In genomic region chr5:134133995-134134541, GRCh38 we compare ENCODE assay signal across 13 cellular contexts. TPM values are rescaled to one million over a fixed set of nuclear protein-coding genes. Genes with fewer than 3 reads are reported as not detected.
A peak's percentile ranks its signal among the peaks of the same experiment; 100 is the strongest.
DNase-seq lines count a peak whose midpoint lies in the region; ATAC-seq and TF ChIP-seq lines count a peak whose summit lies in the region.
"Had no signal": no experiment of that assay in that cellular context is flagged by ENCODE, and none has a peak within 500 bp of the region (broad histone marks: within the 10 kb centered on the region; RNA-seq: fewer than 3 reads in every experiment).

No MANE protein-coding gene starts in this region.

- H3K9me3 ChIP-seq in right atrium auricular region (no peaks in the 10 kb centered on the region), left lung (no peaks in the 10 kb centered on the region), tibial artery (no peaks in the 10 kb centered on the region), SJCRH30 (replicated peaks) (no peaks in the 10 kb centered on the region)
- H3K9me3 ChIP-seq: ovary, SK-N-SH had no signal

- TF ChIP-seq CTCF in right atrium auricular region (IDR thresholded peaks at IDR 0.05) = no peak
- TF ChIP-seq CTCF in left lung (IDR thresholded peaks at IDR 0.05) = no peak
- no peak for TF ChIP-seq CTCF in tibial artery (IDR thresholded peaks at IDR 0.05)

- intact Hi-C loops in Right ventricle myocardium superior (cut with DNase I) (no loop called here), left lung (cut with DNase I) (no loop called here), tibial artery (cut with DNase I; ENCODE audit: low total_unique reads) (no loop called here)

- ATAC-seq in Right ventricle myocardium superior (ENCODE audit: poor library complexity) (no peak), left lung (no peak)
- ATAC-seq: K562 had no signal

- peaks cover 17% of the 10 kb centered on the region for H3K36me3 ChIP-seq in right atrium auricular region
- H3K36me3 ChIP-seq in left lung = peaks cover 0 to 50% of the 10 kb centered on the region in 2 donors
- H3K36me3 ChIP-seq in tibial artery = peaks cover 14 to 83% (median 49%) of the 10 kb centered on the region in 3 donors
- peaks cover 17% of the 10 kb centered on the region for H3K36me3 ChIP-seq in SJCRH30
- H3K36me3 ChIP-seq: ovary had no signal

- no peak overlapping the region for H3K4me3 ChIP-seq in right atrium auricular region
- H3K4me3 ChIP-seq in left lung = no peak overlapping the region
- no peak overlapping the region for H3K4me3 ChIP-seq in tibial artery
- no peak overlapping the region for H3K4me3 ChIP-seq in SJCRH30
- H3K4me3 ChIP-seq: K562, ovary had no signal

- peak; percentile 8 for DNase-seq in Right ventricle myocardium superior
- no peak for DNase-seq in right atrium auricular region (ENCODE audit: low spot score)
- DNase-seq in activated CD8-positive, alpha-beta memory T cell treated with anti-CD3 and anti-CD28 coated beads, Interleukin-2, amount 50 U/mL, for 48 hours = peak; percentile 55
- DNase-seq in left lung = peak; percentile 18 to 39
- DNase-seq in tibial artery = peak; percentile 12 to 53
- no peak for DNase-seq in SJCRH30
- no peak for DNase-seq in DMS 273 (lab: John Stamatoyannopoulos, UW; ENCODE audit: unreplicated experiment)
- DNase-seq in HEK293T (ENCODE audit: extremely low spot score) = no peak
- DNase-seq: activated CD4-positive, CD25-positive, alpha-beta regulatory T cell; C1 segment of cervical spinal cord; SK-N-SH had no signal

- H3K27ac ChIP-seq in right atrium auricular region (no peak overlapping the region), left lung (no peak overlapping the region), tibial artery (no peak overlapping the region), SJCRH30 (no peak overlapping the region)
- H3K27ac ChIP-seq: ovary had no signal

- H3K27me3 ChIP-seq in right atrium auricular region = no peaks in the 10 kb centered on the region
- no peaks in the 10 kb centered on the region for H3K27me3 ChIP-seq in left lung
- H3K27me3 ChIP-seq in tibial artery = no peaks in the 10 kb centered on the region
- H3K27me3 ChIP-seq in SJCRH30 = no peaks in the 10 kb centered on the region
- H3K27me3 ChIP-seq: ovary had no signal

- POLR2A ChIA-PET in HEK293T (lab: Yijun Ruan, JAX) = no interaction called here

- H3K4me1 ChIP-seq in right atrium auricular region (no peaks in the 10 kb centered on the region), left lung (peaks cover 0 to 22% of the 10 kb centered on the region in 2 donors), tibial artery (peaks cover 0 to 18% (median 0%) of the 10 kb centered on the region in 4 donors), SJCRH30 (peaks cover 5% of the 10 kb centered on the region; the same call in 1 of the 2 replicates)

- CTCF ChIA-PET in HEK293T (lab: Yijun Ruan, JAX) = interaction anchor here (2.2 kb wide), 1 partner anchor 94 kb away, joined by 9 read pairs; no protein-coding TSS in a partner anchor

TF ChIP-seq in HEK293T, 16 proteins besides CTCF, POLR2A, EP300 and RAD21:
- no peak for TF ChIP-seq L3MBTL2 (conservative IDR thresholded peaks at IDR 0.05)
- TF ChIP-seq FOXA1 (IDR thresholded peaks at IDR 0.05) = no peak
- TF ChIP-seq FOXM1 (IDR thresholded peaks at IDR 0.05; ENCODE audit: borderline replicate concordance) = no peak
- no peak for TF ChIP-seq SP1 (IDR thresholded peaks at IDR 0.05)
- no peak for TF ChIP-seq LEF1 (IDR thresholded peaks at IDR 0.05; ENCODE audit: borderline replicate concordance)
- no peak for TF ChIP-seq PKNOX1 (IDR thresholded peaks at IDR 0.05)
- TF ChIP-seq HDGF (IDR thresholded peaks at IDR 0.05; ENCODE audit: borderline replicate concordance) = no peak

RNA-seq across cellular contexts. Expression of gene TCF7, which starts 19.6 kb away (rescaled TPM):
- 2.2 TPM for total RNA-seq in Right ventricle myocardium superior
- 1 to 10 TPM; 1.3 to 1.7 TPM for total RNA-seq in right atrium auricular region
- total RNA-seq in left lung = 1 to 10 TPM; 4.8 to 5.1 TPM
- total RNA-seq in SJCRH30 (2014; rRNA removed; shearing (Covaris generic)) = 1.8 and 2.4 TPM in 2 replicates

RNA-seq across cellular contexts. Expression of gene SKP1, which starts 42.7 kb away (rescaled TPM):
- total RNA-seq in Right ventricle myocardium superior = 424 TPM
- total RNA-seq in right atrium auricular region = 100 to 1,000 TPM; 287 to 360 TPM
- 100 to 1,000 TPM; 259 to 298 TPM for total RNA-seq in left lung
- total RNA-seq in SJCRH30 (2014; rRNA removed; shearing (Covaris generic)) = 576 and 631 TPM in 2 replicates

Comparison
In these comparisons a context has a peak if more than half of its experiments do, and no peak if none do; other contexts are left out.
1. DNase-seq: peak in Right ventricle myocardium superior (single experiment), activated CD8-positive, alpha-beta memory T cell treated with anti-CD3 and anti-CD28 coated beads, Interleukin-2, amount 50 U/mL, for 48 hours (single experiment), left lung (2 of 2) and tibial artery (2 of 2); none in right atrium auricular region (single experiment), SJCRH30 (0 of 2), DMS 273 (single experiment) and HEK293T (single experiment).